In the genomic region with DNA sequence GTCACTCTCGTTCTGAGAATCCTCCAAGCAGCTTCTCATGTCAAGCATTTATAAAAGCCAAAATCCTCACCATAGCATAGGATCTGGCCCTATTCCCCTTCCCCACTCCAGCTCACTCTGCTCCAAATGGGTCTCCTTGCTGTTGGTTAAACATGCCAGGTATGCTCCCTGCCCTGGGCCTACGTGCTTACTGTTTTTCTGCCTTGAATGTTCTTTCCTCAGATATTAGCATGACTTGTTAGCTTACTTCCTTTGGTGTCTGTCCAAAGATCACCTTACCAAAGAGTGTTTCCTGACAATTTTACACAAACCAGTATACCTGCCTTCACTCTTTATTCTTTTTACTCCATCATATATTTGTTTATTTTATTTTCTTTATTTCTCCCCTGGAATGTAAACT, we compare ENCODE assay signal across 24 cellular contexts.
"Had no signal": no experiment of that assay in that cellular context is flagged by ENCODE, and none has a peak within 500 bp of the region (broad histone marks: within the 10 kb centered on the region; RNA-seq: fewer than 3 reads in every experiment).

No MANE protein-coding gene starts in this region.

- H3K9me3 Mint-ChIP-seq: activated naive CD4-positive, alpha-beta T cell treated with anti-CD3 and anti-CD28 coated beads for 36 hours; activated T-helper 17 cell treated with anti-CD3 and anti-CD28 coated beads, Interleukin-2, amount 50 U/mL, for 72 hours; WTC11 had no signal

- H3K27me3 ChIP-seq: adrenal gland, SJSA1 had no signal

- H3K4me3 ChIP-seq: adrenal gland, SJSA1 had no signal

- H3K27me3 Mint-ChIP-seq: activated naive CD8-positive, alpha-beta T cell; activated T-helper 17 cell treated with anti-CD3 and anti-CD28 coated beads, Interleukin-2, amount 50 U/mL, for 72 hours had no signal

- ATAC-seq: activated T-helper 17 cell treated with anti-CD3 and anti-CD28 coated beads, Interleukin-2, amount 50 U/mL, for 72 hours; PC-3; SK-N-SH treated with all-trans-retinoic acid at 6 μM for 48 hours; WTC11 had no signal

- H3K27ac Mint-ChIP-seq: activated naive CD4-positive, alpha-beta T cell treated with anti-CD3 and anti-CD28 coated beads for 36 hours; activated naive CD8-positive, alpha-beta T cell; WTC11 had no signal

- H3K4me3 Mint-ChIP-seq: activated naive CD4-positive, alpha-beta T cell treated with anti-CD3 and anti-CD28 coated beads for 36 hours; activated naive CD8-positive, alpha-beta T cell; activated T-helper 17 cell treated with anti-CD3 and anti-CD28 coated beads, Interleukin-2, amount 50 U/mL, for 72 hours; WTC11 had no signal

- H3K9me3 ChIP-seq: adrenal gland, SJSA1 had no signal

- H3K27ac ChIP-seq: adrenal gland, SJSA1 had no signal

- H3K4me1 ChIP-seq: SJSA1 had no signal

- DNase-seq: activated CD4-positive, alpha-beta T cell treated with anti-CD3 and anti-CD28 coated beads for 48 hours; activated CD4-positive, alpha-beta T cell treated with anti-CD3 and anti-CD28 coated beads, Interleukin-2, amount 50 U/mL, for 4 hours; activated CD4-positive, CD25-positive, alpha-beta regulatory T cell treated with anti-CD3 and anti-CD28 coated beads, Interleukin-2, amount 50 U/mL, for 72 hours; activated CD8-positive, alpha-beta memory T cell treated with anti-CD3 and anti-CD28 coated beads for 24 hours; activated gamma-delta T cell; activated naive CD4-positive, alpha-beta T cell treated with anti-CD3 and anti-CD28 coated beads for 36 hours; activated T-cell treated with anti-CD3 and anti-CD28 coated beads for 4 hours; adrenal gland; anterior cingulate cortex; central memory CD4-positive, alpha-beta T cell; MM.1S; NCI-H1105 treated with DMSO at 0.1 percent for 48 hours; NCI-H1436 treated with DMSO at 0.1 percent for 48 hours; NCI-H187; NCI-H2081; NCI-H524; PC-3; SHP77; SW 1271 had no signal
